ENCODE assay signal across 8 cellular contexts in the genomic region with DNA sequence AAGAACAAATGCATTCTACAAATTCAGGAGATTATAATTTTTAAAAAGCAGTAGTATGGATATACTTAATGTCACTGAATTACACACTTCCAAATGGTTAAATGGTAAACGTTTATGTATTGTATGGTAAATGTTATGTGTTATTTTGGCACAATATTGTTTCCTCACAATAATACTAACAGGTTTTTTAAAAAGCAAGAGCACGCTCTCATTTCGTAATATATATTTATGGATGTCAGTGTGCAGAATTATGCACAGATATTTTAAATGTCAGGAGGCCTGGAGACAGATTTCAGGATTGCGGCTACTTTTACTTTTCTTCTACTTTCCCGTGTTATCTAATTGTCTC.
DNase-seq lines count a peak whose midpoint lies in the region; ATAC-seq and TF ChIP-seq lines count a peak whose summit lies in the region.

No MANE protein-coding gene starts in this region.

- H2AFZ ChIP-seq in SU-DHL-6 (ENCODE audit: low read depth, low read length, severe bottlenecking) = peak overlapping the region; percentile 94

- H4K20me1 ChIP-seq in SU-DHL-6 (ENCODE audit: low read depth, low read length) = no peaks in the 10 kb centered on the region

- no peaks in the 10 kb centered on the region for H3K36me3 ChIP-seq in SU-DHL-6 (ENCODE audit: low read length)

- peaks cover 6% of the 10 kb centered on the region; the same call in 1 of the 2 replicates for H3F3A ChIP-seq in SU-DHL-6 (ENCODE audit: insufficient read depth)

- no peak for TF ChIP-seq CTCF in SU-DHL-6 (IDR thresholded peaks at IDR 0.05; ENCODE audit: insufficient read depth, low read length, poor library complexity, severe bottlenecking)

- peak overlapping the region; percentile 85 for H3K4me2 ChIP-seq in SU-DHL-6 (ENCODE audit: low read depth, low read length, poor library complexity, severe bottlenecking)

- peak; percentile 10 for ATAC-seq in GM18861 (IDR thresholded peaks at IDR 0.05; ENCODE audit: unreplicated experiment)
- no peak for ATAC-seq in GM18498 (IDR thresholded peaks at IDR 0.05; ENCODE audit: unreplicated experiment)
- ATAC-seq in GM18858 (IDR thresholded peaks at IDR 0.05; ENCODE audit: unreplicated experiment) = no peak
- ATAC-seq in HG03457 (IDR thresholded peaks at IDR 0.05; ENCODE audit: unreplicated experiment) = no peak

- H3K79me2 ChIP-seq in SU-DHL-6 (ENCODE audit: insufficient read depth, low read length) = peaks cover 47% of the 10 kb centered on the region

- no peaks in the 10 kb centered on the region for H3K27me3 ChIP-seq in SU-DHL-6 (ENCODE audit: low read length)

- no peaks in the 10 kb centered on the region for H3K9me3 ChIP-seq in SU-DHL-6 (ENCODE audit: insufficient read depth, low read length)

- peak overlapping the region; percentile 65 for H3K9ac ChIP-seq in SU-DHL-6 (ENCODE audit: low read length)

- no peaks in the 10 kb centered on the region for H3K9me2 ChIP-seq in SU-DHL-6 (replicated peaks; ENCODE audit: insufficient read depth, low read length)

- peak; percentile 7 for DNase-seq in foreskin melanocyte
- DNase-seq in skeletal muscle cell (ENCODE audit: low read depth) = no peak
- no peak for DNase-seq in NCI-H1092 (lab: John Stamatoyannopoulos, UW)

- peak overlapping the region; percentile 84 for H3K4me3 ChIP-seq in SU-DHL-6 (ENCODE audit: insufficient read depth, low read length, poor library complexity, severe bottlenecking)
- H3K4me3 ChIP-seq in skeletal muscle cell (ENCODE audit: low read depth, low read length) = peak overlapping the region; percentile 61

- H3K27ac ChIP-seq in SU-DHL-6 (ENCODE audit: low read depth, low read length) = no peak overlapping the region
